8 cellular contexts compared by ENCODE assay signal in the genomic region with DNA sequence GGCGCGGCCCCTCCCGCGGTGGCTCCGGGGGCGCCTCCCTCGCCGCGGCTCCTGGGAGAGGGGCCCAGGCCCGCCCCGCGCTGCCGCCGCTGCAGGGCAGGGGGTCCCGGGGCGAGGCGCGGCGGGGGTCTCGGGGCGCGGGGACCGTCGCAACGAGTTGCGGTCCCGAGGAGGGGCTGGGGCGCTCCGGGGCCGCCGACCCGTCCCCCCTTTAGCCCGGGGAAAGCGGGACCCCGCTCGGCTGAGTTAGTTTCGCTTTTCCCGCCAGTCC. TPM values are rescaled to one million over a fixed set of nuclear protein-coding genes. Genes with fewer than 3 reads are reported as not detected.
A peak's percentile ranks its signal among the peaks of the same experiment; 100 is the strongest.
DNase-seq lines count a peak whose midpoint lies in the region; ATAC-seq and TF ChIP-seq lines count a peak whose summit lies in the region.

No MANE protein-coding gene starts in this region.

- peak overlapping the region; percentile 38 for H3K4me3 ChIP-seq in SU-DHL-6 (ENCODE audit: insufficient read depth, low read length, poor library complexity, severe bottlenecking)
- H3K4me3 ChIP-seq in iPS-18a (ENCODE audit: low read length) = peak overlapping the region; percentile 58
- H3K4me3 ChIP-seq in spleen = peak overlapping the region; percentile 67 to 94 (median 79)

- no peaks in the 10 kb centered on the region for H3K27me3 ChIP-seq in SU-DHL-6 (ENCODE audit: low read length)
- H3K27me3 ChIP-seq in iPS-18a (ENCODE audit: control insufficient read depth, insufficient read depth, low read length) = peaks cover 28% of the 10 kb centered on the region
- peaks cover 0 to 30% (median 3%) of the 10 kb centered on the region in 7 donors for H3K27me3 ChIP-seq in spleen (replicated peaks in 1 of 7)

- 0 to 2% (median 0%) methylated on average over 9 to 38 of the region's 38 CpGs; no CpG with 5 or more reads in 1 of the 5 donors for WGBS in spleen, 5 donors

- H3K4me2 ChIP-seq in SU-DHL-6 (ENCODE audit: low read depth, low read length, poor library complexity, severe bottlenecking) = peak overlapping the region; percentile 51

- H3F3A ChIP-seq in SU-DHL-6 (ENCODE audit: insufficient read depth) = no peaks in the 10 kb centered on the region

- TF ChIP-seq CTCF in SU-DHL-6 (IDR thresholded peaks at IDR 0.05; ENCODE audit: insufficient read depth, low read length, poor library complexity, severe bottlenecking) (no peak), spleen (IDR thresholded peaks at IDR 0.05 in 8 of 11, conservative IDR thresholded peaks at IDR 0.05 in 3 of 11) (no peak)

- no peak overlapping the region for H3K27ac ChIP-seq in SU-DHL-6 (ENCODE audit: low read depth, low read length)
- no peak overlapping the region for H3K27ac ChIP-seq in iPS-18a (ENCODE audit: low read length)
- H3K27ac ChIP-seq in spleen = peak overlapping the region; percentile 53 to 83 (median 76)

- H3K9me3 ChIP-seq in SU-DHL-6 (ENCODE audit: insufficient read depth, low read length) (peaks cover 4% of the 10 kb centered on the region; the same call in 1 of the 2 replicates), iPS-18a (ENCODE audit: control insufficient read depth, low read depth, low read length) (no peaks in the 10 kb centered on the region), spleen (peaks cover 4 to 11% (median 9%) of the 10 kb centered on the region in 8 donors)

- H3K9ac ChIP-seq in SU-DHL-6 (ENCODE audit: low read length) (peak overlapping the region; percentile 16; the same call in 1 of the 2 replicates), iPS-18a (ENCODE audit: low read length) (no peak overlapping the region)

- no peak for TF ChIP-seq POLR2A in spleen (IDR thresholded peaks at IDR 0.05)

- H3K4me1 ChIP-seq in iPS-18a (ENCODE audit: control insufficient read depth, low read depth, low read length) (no peaks in the 10 kb centered on the region), spleen (peaks cover 3 to 56% (median 32%) of the 10 kb centered on the region in 6 donors)

- intact Hi-C loops in spleen (cut with DNase I; ENCODE audit: low total_unique reads) = no loop called here

- H3K36me3 ChIP-seq in SU-DHL-6 (ENCODE audit: low read length) = no peaks in the 10 kb centered on the region
- no peaks in the 10 kb centered on the region for H3K36me3 ChIP-seq in iPS-18a (ENCODE audit: control insufficient read depth, low read depth, low read length)
- H3K36me3 ChIP-seq in spleen = no peaks in the 10 kb centered on the region

- H3K79me2 ChIP-seq in SU-DHL-6 (ENCODE audit: insufficient read depth, low read length) = no peaks in the 10 kb centered on the region

- no peaks in the 10 kb centered on the region for H4K20me1 ChIP-seq in SU-DHL-6 (ENCODE audit: low read depth, low read length)

- DNase-seq in spleen (no peak), AG08395 (ENCODE audit: low spot score) (no peak), midbrain (lab: John Stamatoyannopoulos, UW) (no peak)
- no peak for DNase-seq in stimulated activated naive CD4-positive, alpha-beta T cell treated with Interleukin-2 at 50 U/mL for 16 hours (lab: John Stamatoyannopoulos, UW)

- H2AFZ ChIP-seq in SU-DHL-6 (ENCODE audit: low read depth, low read length, severe bottlenecking) = no peak overlapping the region

- H3K9me2 ChIP-seq in SU-DHL-6 (replicated peaks; ENCODE audit: insufficient read depth, low read length) = no peaks in the 10 kb centered on the region

- peak; percentile 25 for ATAC-seq in GM21528 (IDR thresholded peaks at IDR 0.05; ENCODE audit: low FRiP score, unreplicated experiment)
- ATAC-seq in GM18870 (IDR thresholded peaks at IDR 0.05; ENCODE audit: unreplicated experiment) = no peak

RNA-seq across cellular contexts. Expression of a gene that starts 0.5 kb away (rescaled TPM):
- total RNA-seq in spleen = 1 to 10 TPM; 2.4 to 7.9 (median 5.3) TPM
- polyA plus RNA-seq in spleen = 1 to 10 TPM; 1.3 to 3.4 (median 2.7) TPM

RNA-seq across cellular contexts. Expression of a gene that starts 58.6 kb away (rescaled TPM):
- total RNA-seq in spleen = 10 to 100 TPM; 32.1 to 55.3 (median 37.8) TPM
- polyA plus RNA-seq in spleen = 10 to 100 TPM in 1 of 3 donors, 1 to 10 TPM in 2; 4.5 to 13.9 (median 5.5) TPM

Comparison
In these comparisons a context has a peak if more than half of its experiments do, and no peak if none do; other contexts are left out.
1. H3K27ac ChIP-seq: peak in spleen (8 of 8); none in SU-DHL-6 (single experiment) and iPS-18a (single experiment).
2. Peak in every context shown above with its lines, with median percentiles within 50 percentile points of each other: H3K4me3 ChIP-seq.